11 cellular contexts compared by ENCODE assay signal in the genomic region with DNA sequence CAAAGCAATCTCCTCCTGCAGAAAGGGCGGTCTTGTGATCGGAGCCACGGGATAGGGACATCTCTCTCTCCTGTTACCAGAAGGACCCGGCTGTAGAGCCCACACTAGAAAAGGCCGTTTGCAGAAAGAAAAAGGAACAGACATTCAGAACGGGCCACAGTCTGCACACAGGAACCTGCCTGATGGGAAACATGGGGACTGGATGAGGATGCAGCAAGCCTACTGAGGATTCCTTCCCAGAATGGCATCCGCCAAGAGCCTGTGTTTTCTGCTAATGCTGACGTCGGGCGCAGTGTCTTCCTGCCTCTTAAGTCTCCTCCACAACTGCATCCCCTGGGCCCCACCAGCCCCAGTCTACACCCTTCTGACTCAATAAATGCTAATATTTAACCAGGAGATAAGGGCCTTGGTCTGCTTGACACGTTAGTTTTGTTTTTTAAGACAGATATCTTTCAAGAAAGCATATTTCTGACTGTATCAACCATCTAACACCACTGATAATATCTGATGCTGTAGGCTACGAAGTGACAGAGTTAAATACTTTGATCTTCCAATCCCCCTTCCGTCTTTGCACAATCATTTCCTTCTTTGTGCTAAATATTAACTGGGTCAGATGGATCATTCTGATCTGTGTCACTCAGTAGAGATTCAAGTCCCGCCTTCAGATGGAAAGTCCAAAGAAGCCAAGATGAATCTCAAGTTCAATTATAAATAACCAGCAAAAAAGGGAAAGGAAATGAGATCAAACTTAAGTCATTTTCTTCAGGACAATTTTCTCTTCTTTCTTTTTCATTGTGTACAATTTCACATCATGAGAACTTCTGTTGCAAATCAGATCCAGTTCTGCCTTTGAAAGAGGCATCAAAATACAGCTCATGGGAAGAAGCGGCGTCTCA. TPM values are rescaled to one million over a fixed set of nuclear protein-coding genes. Genes with fewer than 3 reads are reported as not detected.
DNase-seq lines count a peak whose midpoint lies in the region; ATAC-seq and TF ChIP-seq lines count a peak whose summit lies in the region.
"Had no signal": no experiment of that assay in that cellular context is flagged by ENCODE, and none has a peak within 500 bp of the region (broad histone marks: within the 10 kb centered on the region; RNA-seq: fewer than 3 reads in every experiment).

No MANE protein-coding gene starts in this region.

- peaks cover 0 to 8% (median 0%) of the 10 kb centered on the region in 10 experiments; a peak in 2 of 20 replicates for H3K4me1 ChIP-seq in BLaER1 treated with 17β-estradiol and CSF1 and Interleukin-3, amounts not matched to agents 10 nM and 100 nM
- H3K4me1 ChIP-seq in mesenchymal stem cell (ENCODE audit: control insufficient read depth, insufficient read depth, low read depth, low read length): peaks cover 7% of the 10 kb centered on the region
- H3K4me1 ChIP-seq in osteoblast (ENCODE audit: insufficient read depth, low read length): peaks cover 19% of the 10 kb centered on the region
- no peaks in the 10 kb centered on the region for H3K4me1 ChIP-seq in esophagus muscularis mucosa

- H2BK120ac ChIP-seq in mesenchymal stem cell (ENCODE audit: low read depth, low read length): no peak overlapping the region

- no peaks in the 10 kb centered on the region for H4K20me1 ChIP-seq in BLaER1 treated with 17β-estradiol and CSF1 and Interleukin-3, amounts not matched to agents 10 nM and 100 nM
- no peaks in the 10 kb centered on the region for H4K20me1 ChIP-seq in osteoblast (ENCODE audit: insufficient read depth, low read length)

- intact Hi-C loops in Calu3 (cut with micrococcal nuclease; ENCODE audit: unreplicated experiment): no loop called here
- intact Hi-C loops in esophagus muscularis mucosa (cut with DNase I): no loop called here

- H4K8ac ChIP-seq in mesenchymal stem cell (ENCODE audit: low read length): no peak overlapping the region

- no peak for TF ChIP-seq EP300 in esophagus muscularis mucosa (IDR thresholded peaks at IDR 0.05)

- peak overlapping the region; percentile 90 for H3K27ac Mint-ChIP-seq in Calu3 (ENCODE audit: unreplicated experiment)
- peak overlapping the region; percentile 83 for H3K27ac Mint-ChIP-seq in activated T-helper 17 cell treated with anti-CD3 and anti-CD28 coated beads, Interleukin-2, amount 50 U/mL, for 72 hours
- H3K27ac Mint-ChIP-seq: activated CD8-positive, alpha-beta T cell treated with anti-CD3 and anti-CD28 coated beads for 36 hours had no signal

- H3K79me2 ChIP-seq in osteoblast (ENCODE audit: insufficient read depth, low read length): no peaks in the 10 kb centered on the region

- no peaks in the 10 kb centered on the region for H3K79me1 ChIP-seq in mesenchymal stem cell (replicated peaks; ENCODE audit: low read length, poor library complexity, severe bottlenecking)

- no peak overlapping the region for H2BK15ac ChIP-seq in mesenchymal stem cell (ENCODE audit: low read depth, poor library complexity, severe bottlenecking)

- no peak overlapping the region for H3K4me3 ChIP-seq in BLaER1 treated with 17β-estradiol and CSF1 and Interleukin-3, amounts not matched to agents 10 nM and 100 nM
- H3K4me3 ChIP-seq in mesenchymal stem cell (ENCODE audit: insufficient read depth in 1 of 2, low read depth in 1 of 2, low read length in 2 of 2) (no peak overlapping the region), osteoblast (ENCODE audit: insufficient read depth, low read length) (no peak overlapping the region), esophagus muscularis mucosa (no peak overlapping the region)

- H3K14ac ChIP-seq in mesenchymal stem cell (ENCODE audit: low read length in 2 of 2): no peak overlapping the region

- H4K91ac ChIP-seq in mesenchymal stem cell (ENCODE audit: low read length): peak overlapping the region; percentile 3

- CTCF ChIA-PET in Calu3 (lab: Charles Lee): no interaction called here

- H2BK12ac ChIP-seq in mesenchymal stem cell (ENCODE audit: low read length in 2 of 2): no peak overlapping the region

- H3K36me3 ChIP-seq in BLaER1 treated with 17β-estradiol and CSF1 and Interleukin-3, amounts not matched to agents 10 nM and 100 nM: no peaks in the 10 kb centered on the region
- H3K36me3 ChIP-seq in mesenchymal stem cell (ENCODE audit: control insufficient read depth in 1 of 2, insufficient read depth in 2 of 2, low read depth in 1 of 2, low read length in 2 of 2) (no peaks in the 10 kb centered on the region), osteoblast (ENCODE audit: insufficient read depth, low read length) (no peaks in the 10 kb centered on the region), esophagus muscularis mucosa (no peaks in the 10 kb centered on the region)

- H3K23ac ChIP-seq in mesenchymal stem cell (ENCODE audit: low read length in 2 of 2): no peak overlapping the region

- peak overlapping the region; percentile 48 for H3K4me3 Mint-ChIP-seq in Calu3 (ENCODE audit: low read depth, unreplicated experiment)
- H3K4me3 Mint-ChIP-seq in activated T-helper 17 cell treated with anti-CD3 and anti-CD28 coated beads, Interleukin-2, amount 50 U/mL, for 72 hours: peak overlapping the region; percentile 65
- H3K4me3 Mint-ChIP-seq: activated CD8-positive, alpha-beta T cell treated with anti-CD3 and anti-CD28 coated beads for 36 hours had no signal

- WGBS in mesenchymal stem cell: 85% methylated on average over 15 of the region's 16 CpGs
- 81% methylated on average over 16 of the region's 16 CpGs for WGBS in esophagus muscularis mucosa

- peaks cover 2% of the 10 kb centered on the region for H3K9me3 Mint-ChIP-seq in Calu3 (ENCODE audit: low read depth, unreplicated experiment)
- no peaks in the 10 kb centered on the region for H3K9me3 Mint-ChIP-seq in activated T-helper 17 cell treated with anti-CD3 and anti-CD28 coated beads, Interleukin-2, amount 50 U/mL, for 72 hours
- H3K9me3 Mint-ChIP-seq: activated CD8-positive, alpha-beta T cell treated with anti-CD3 and anti-CD28 coated beads for 36 hours had no signal

- H2AFZ ChIP-seq in mesenchymal stem cell (ENCODE audit: low read depth, low read length) (no peak overlapping the region), osteoblast (ENCODE audit: low read length) (no peak overlapping the region)

- H3K4ac ChIP-seq in mesenchymal stem cell (ENCODE audit: low read depth in 1 of 2, low read length in 2 of 2): no peak overlapping the region

- TF ChIP-seq POLR2A in esophagus muscularis mucosa (IDR thresholded peaks at IDR 0.05; ENCODE audit: low read depth): no peak

- peaks cover 0 to 9% (median 0%) of the 10 kb centered on the region in 11 experiments; a peak in 3 of 22 replicates for H3K9me3 ChIP-seq in BLaER1 treated with 17β-estradiol and CSF1 and Interleukin-3, amounts not matched to agents 10 nM and 100 nM (replicated peaks in 1 of 11)
- no peaks in the 10 kb centered on the region for H3K9me3 ChIP-seq in mesenchymal stem cell (ENCODE audit: control insufficient read depth, low read length)
- no peaks in the 10 kb centered on the region for H3K9me3 ChIP-seq in osteoblast (ENCODE audit: low read depth, low read length)
- H3K9me3 ChIP-seq in esophagus muscularis mucosa: no peaks in the 10 kb centered on the region

- H3K18ac ChIP-seq in mesenchymal stem cell (ENCODE audit: low read depth in 1 of 2, low read length in 2 of 2): no peak overlapping the region

- H3K4me2 ChIP-seq in BLaER1 treated with 17β-estradiol and CSF1 and Interleukin-3, amounts not matched to agents 10 nM and 100 nM: peak overlapping the region in 6 of 11 experiments; percentile 3 to 21 (median 8); a peak in 6 of 22 replicates
- H3K4me2 ChIP-seq in mesenchymal stem cell (ENCODE audit: low read length, poor library complexity, severe bottlenecking): no peak overlapping the region
- no peak overlapping the region for H3K4me2 ChIP-seq in osteoblast (ENCODE audit: insufficient read depth, low read length)

- no peak overlapping the region for H2BK5ac ChIP-seq in mesenchymal stem cell (ENCODE audit: low read depth, low read length, poor library complexity, severe bottlenecking)

- H2AK5ac ChIP-seq in mesenchymal stem cell (ENCODE audit: low read length, severe bottlenecking): no peak overlapping the region

- H3K36me3 Mint-ChIP-seq in Calu3 (ENCODE audit: insufficient read depth, unreplicated experiment): peaks cover 8% of the 10 kb centered on the region
- H3K36me3 Mint-ChIP-seq in activated T-helper 17 cell treated with anti-CD3 and anti-CD28 coated beads, Interleukin-2, amount 50 U/mL, for 72 hours (ENCODE audit: low read depth): no peaks in the 10 kb centered on the region

- BruUV-seq in Calu3 (replicated peaks; lab: Mats Ljungman, UMichigan): no TSS peak

- no peaks in the 10 kb centered on the region for H3K27me3 Mint-ChIP-seq in Calu3 (ENCODE audit: unreplicated experiment)
- no peaks in the 10 kb centered on the region for H3K27me3 Mint-ChIP-seq in activated T-helper 17 cell treated with anti-CD3 and anti-CD28 coated beads, Interleukin-2, amount 50 U/mL, for 72 hours

- TF ChIP-seq CTCF in Calu3 (IDR thresholded peaks at IDR 0.05; ENCODE audit: unreplicated experiment) (no peak), osteoblast (IDR thresholded peaks at IDR 0.05; ENCODE audit: extremely low read depth, low read depth, low read length) (no peak), esophagus muscularis mucosa (IDR thresholded peaks at IDR 0.05) (no peak)

- no peaks in the 10 kb centered on the region for H3K27me3 ChIP-seq in BLaER1 treated with 17β-estradiol and CSF1 and Interleukin-3, amounts not matched to agents 10 nM and 100 nM
- H3K27me3 ChIP-seq in mesenchymal stem cell (ENCODE audit: control insufficient read depth in 1 of 2, insufficient read depth in 1 of 2, low read length in 2 of 2) (no peaks in the 10 kb centered on the region), osteoblast (ENCODE audit: insufficient read depth, low read length) (no peaks in the 10 kb centered on the region), esophagus muscularis mucosa (peaks cover 0 to 9% (median 0%) of the 10 kb centered on the region in 4 donors)

- H3K27ac ChIP-seq in BLaER1 treated with 17β-estradiol and CSF1 and Interleukin-3, amounts not matched to agents 10 nM and 100 nM: no peak overlapping the region
- H3K27ac ChIP-seq in mesenchymal stem cell (ENCODE audit: low read length, poor library complexity, severe bottlenecking): no peak overlapping the region
- no peak overlapping the region for H3K27ac ChIP-seq in osteoblast (ENCODE audit: low read depth, low read length)
- H3K27ac ChIP-seq in esophagus muscularis mucosa (replicated peaks in 1 of 4): no peak overlapping the region

- no peak overlapping the region for H3K9ac ChIP-seq in BLaER1 treated with 17β-estradiol and CSF1 and Interleukin-3, amounts not matched to agents 10 nM and 100 nM
- no peak overlapping the region for H3K9ac ChIP-seq in mesenchymal stem cell (ENCODE audit: low read length)

- peak; percentile 46 for ATAC-seq in activated T-helper 17 cell treated with anti-CD3 and anti-CD28 coated beads, Interleukin-2, amount 50 U/mL, for 72 hours (replicated peaks)
- ATAC-seq: activated CD8-positive, alpha-beta T cell treated with anti-CD3 and anti-CD28 coated beads for 36 hours; right cardiac atrium had no signal

- H3K4me1 Mint-ChIP-seq in Calu3 (ENCODE audit: low read depth, unreplicated experiment): peaks cover 44% of the 10 kb centered on the region
- H3K4me1 Mint-ChIP-seq in activated T-helper 17 cell treated with anti-CD3 and anti-CD28 coated beads, Interleukin-2, amount 50 U/mL, for 72 hours: peaks cover 32% of the 10 kb centered on the region

- peak; percentile 58 for DNase-seq in Calu3
- DNase-seq in mesenchymal stem cell: no peak
- DNase-seq in putamen (ENCODE audit: low spot score): no peak
- DNase-seq in osteoblast (ENCODE audit: insufficient read length, low spot score, missing footprints): no peak
- no peak for DNase-seq in esophagus muscularis mucosa (ENCODE audit: extremely low spot score)
- no peak for DNase-seq in SIG-M5 (lab: John Stamatoyannopoulos, UW)
- DNase-seq: activated CD8-positive, alpha-beta T cell treated with anti-CD3 and anti-CD28 coated beads for 36 hours; NCI-H1092 treated with DMSO at 0.1 percent for 48 hours; right cardiac atrium had no signal

RNA-seq across cellular contexts. Expression of a gene that starts 20.7 kb away (rescaled TPM):
- total RNA-seq in Calu3 (2022): 5.8 and 7.8 TPM in 2 replicates
- 10 to 100 TPM; 13.9 to 22.8 TPM for total RNA-seq in activated T-helper 17 cell treated with anti-CD3 and anti-CD28 coated beads, Interleukin-2, amount 50 U/mL, for 72 hours
- 2.1 TPM for polyA plus RNA-seq in mesenchymal stem cell (2013, experiment 1 of 2)
- polyA plus RNA-seq in mesenchymal stem cell (2013, experiment 2 of 2): 2.1 TPM
- total RNA-seq in osteoblast: 7.1 and 8.0 TPM in 2 replicates
- 10 to 100 TPM; 12.5 to 26.6 (median 17.6) TPM for total RNA-seq in esophagus muscularis mucosa

Comparison
In these comparisons a context has a peak if more than half of its experiments do, and no peak if none do; other contexts are left out.
1. H3K4me2 ChIP-seq: peak in BLaER1 treated with 17β-estradiol and CSF1 and Interleukin-3, amounts not matched to agents 10 nM and 100 nM (6 of 11); none in mesenchymal stem cell (single experiment) and osteoblast (single experiment).